8 cellular contexts compared by ENCODE assay signal in the genomic region with DNA sequence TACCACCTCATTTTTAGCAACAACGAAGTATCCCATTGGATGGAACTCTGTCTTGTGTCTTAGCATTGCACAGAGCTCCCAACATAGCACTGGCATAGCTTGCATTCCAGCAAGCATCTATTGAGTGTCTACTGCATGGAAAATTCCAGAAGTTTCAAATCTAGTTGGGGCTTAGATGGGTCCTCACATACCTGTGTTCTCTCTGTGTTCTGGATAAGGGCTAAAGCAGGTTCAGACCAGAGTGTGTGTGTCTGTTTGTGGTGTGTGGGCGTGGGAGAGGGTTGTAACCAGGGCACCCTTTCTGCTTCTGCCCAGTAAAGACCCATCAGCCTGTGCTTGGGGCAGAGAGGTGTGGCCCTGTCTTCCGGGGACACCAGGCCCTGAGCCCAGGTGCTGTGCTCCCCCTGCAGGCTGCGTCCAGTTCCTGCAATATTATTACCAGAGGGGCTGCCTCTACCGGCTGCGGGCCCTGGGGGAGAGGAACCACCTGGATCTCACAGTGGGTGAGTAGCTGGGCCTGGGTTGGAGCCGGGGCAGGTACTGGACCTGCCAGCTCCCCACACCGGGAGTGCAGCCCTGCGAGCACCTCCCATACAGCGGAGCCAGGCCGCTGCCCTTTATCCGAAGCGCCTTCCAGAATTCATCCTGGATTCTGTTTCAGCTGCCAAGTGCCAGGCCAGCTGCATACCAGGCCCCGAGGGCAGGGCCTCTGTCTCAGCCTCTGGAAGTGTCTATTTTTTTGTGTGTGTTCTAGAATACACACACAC. TPM values are rescaled to one million over a fixed set of nuclear protein-coding genes. Genes with fewer than 3 reads are reported as not detected.
DNase-seq lines count a peak whose midpoint lies in the region; ATAC-seq and TF ChIP-seq lines count a peak whose summit lies in the region.

No MANE protein-coding gene starts in this region.

- ATAC-seq in GM19023 (IDR thresholded peaks at IDR 0.05; ENCODE audit: unreplicated experiment) (peak; percentile 73), HG03280 (IDR thresholded peaks at IDR 0.05; ENCODE audit: unreplicated experiment) (peak; percentile 85), mucosa of descending colon (peak; percentile 86)

- H3K9me3 ChIP-seq in mucosa of descending colon = no peaks in the 10 kb centered on the region

- intact Hi-C loops in mucosa of descending colon (cut with DNase I, micrococcal nuclease) = loop anchor here in 1 of 2 donors (5.0 kb wide), 1 partner anchor 76 kb away; no protein-coding TSS in a partner anchor

- no peak overlapping the region for H3K4me3 ChIP-seq in mucosa of descending colon

- no peaks in the 10 kb centered on the region for H3K36me3 ChIP-seq in mucosa of descending colon (ENCODE audit: low read depth)

- H3K4me1 ChIP-seq in mucosa of descending colon (ENCODE audit: low read depth) = peaks cover 4% of the 10 kb centered on the region

- peak; percentile 69 to 77 for DNase-seq in AML-193 (lab: John Stamatoyannopoulos, UW)
- peak; percentile 23 to 87 for DNase-seq in NCI-H526 (lab: John Stamatoyannopoulos, UW)
- DNase-seq in activated CD4-positive, alpha-beta T cell treated with anti-CD3 and anti-CD28 coated beads, Interleukin-2, amount 50 U/mL, for 4 hours = peak; percentile 73
- DNase-seq in effector CD8-positive, alpha-beta T cell (lab: John Stamatoyannopoulos, UW) = peak; percentile 69
- peak; percentile 75 to 84 (median 82) for DNase-seq in mucosa of descending colon
- DNase-seq in stimulated activated naive CD4-positive, alpha-beta T cell treated with Interleukin-2 at 50 U/mL for 16 hours (lab: John Stamatoyannopoulos, UW) = peak; percentile 71

- TF ChIP-seq CTCF in mucosa of descending colon (IDR thresholded peaks at IDR 0.05) = peak; percentile 85

RNA-seq across cellular contexts. Expression of a gene that starts 20.3 kb away (rescaled TPM):
- total RNA-seq in mucosa of descending colon = 10 to 100 TPM; 45.5 to 86.7 (median 83.2) TPM

RNA-seq across cellular contexts. Expression of a gene that starts 30.6 kb away (rescaled TPM):
- total RNA-seq in mucosa of descending colon = 10 to 100 TPM; 23.8 to 38.3 (median 27.5) TPM
